In genomic region chr19:10960314-10961072, GRCh38 we compare ENCODE assay signal across 8 cellular contexts.
DNase-seq lines count a peak whose midpoint lies in the region; ATAC-seq lines count a peak whose summit lies in the region.

Gene SMARCA4 (plus strand): TSS chr19:10961030. CDS start chr19:10984152, 23,122 bp downstream.

- no peaks in the 10 kb centered on the region for H3K27me3 Mint-ChIP-seq in effector memory CD8-positive, alpha-beta T cell
- no peaks in the 10 kb centered on the region for H3K27me3 Mint-ChIP-seq in memory B cell

- ATAC-seq in GM21360 (IDR thresholded peaks at IDR 0.05; ENCODE audit: unreplicated experiment) (peak; percentile 65), memory B cell (ENCODE audit: low read depth) (peak; percentile 79)
- ATAC-seq in effector memory CD8-positive, alpha-beta T cell (replicated peaks) = peak; percentile 70

- peak within 1 kb of the TSS; percentile 92 to 94 for H3K27ac Mint-ChIP-seq in effector memory CD8-positive, alpha-beta T cell
- H3K27ac Mint-ChIP-seq in memory B cell = peak within 1 kb of the TSS; percentile 94

- H3K36me3 Mint-ChIP-seq in effector memory CD8-positive, alpha-beta T cell (ENCODE audit: insufficient read depth) = peaks cover 15% of the 10 kb centered on the region
- no peaks in the 10 kb centered on the region for H3K36me3 Mint-ChIP-seq in memory B cell

- H3K9me3 Mint-ChIP-seq in effector memory CD8-positive, alpha-beta T cell = no peaks in the 10 kb centered on the region
- H3K9me3 Mint-ChIP-seq in memory B cell = no peaks in the 10 kb centered on the region

- H3K4me1 Mint-ChIP-seq in effector memory CD8-positive, alpha-beta T cell (ENCODE audit: low read depth in 2 of 2) = peaks cover 24 to 25% of the 10 kb centered on the region in 2 donors
- peaks cover 23% of the 10 kb centered on the region for H3K4me1 Mint-ChIP-seq in memory B cell

- H3K4me3 Mint-ChIP-seq in effector memory CD8-positive, alpha-beta T cell = peak within 1 kb of the TSS; percentile 85 to 88
- peak within 1 kb of the TSS; percentile 92 for H3K4me3 Mint-ChIP-seq in memory B cell

- peak; percentile 94 for DNase-seq in CMK (ENCODE audit: low read depth)
- peak; percentile 31 to 100 (median 98) for DNase-seq in HUDEP-2 (lab: John Stamatoyannopoulos, UW; ENCODE audit: unreplicated experiment in 76 of 76)
- DNase-seq in NOMO-1 treated with dmso at 0.1 percent for 144 hours (lab: John Stamatoyannopoulos, UW; ENCODE audit: unreplicated experiment) = peak; percentile 91
- DNase-seq in activated CD8-positive, alpha-beta memory T cell treated with anti-CD3 and anti-CD28 coated beads for 48 hours (ENCODE audit: low read depth in 2 of 3, low spot score in 2 of 3) = peak; percentile 89 to 99 (median 91)
- DNase-seq in effector memory CD8-positive, alpha-beta T cell = peak; percentile 96 to 99 (median 97)
- DNase-seq in memory B cell (ENCODE audit: low spot score in 2 of 2) = peak; percentile 97 to 99
- peak; percentile 98 for DNase-seq in stimulated activated CD8-positive, alpha-beta memory T cell treated with anti-CD3 and anti-CD28 coated beads, Interleukin-12 subunit alpha, Interleukin-12 subunit beta, amount 100 ng/mL, for 1 hour (ENCODE audit: low read depth)

Comparison
In these comparisons a context has a peak if more than half of its experiments do, and no peak if none do; other contexts are left out.
1. Peak in every context shown above with its lines: DNase-seq and ATAC-seq.